Comparison of ENCODE assay signal across 1 cellular context in the genomic region with DNA sequence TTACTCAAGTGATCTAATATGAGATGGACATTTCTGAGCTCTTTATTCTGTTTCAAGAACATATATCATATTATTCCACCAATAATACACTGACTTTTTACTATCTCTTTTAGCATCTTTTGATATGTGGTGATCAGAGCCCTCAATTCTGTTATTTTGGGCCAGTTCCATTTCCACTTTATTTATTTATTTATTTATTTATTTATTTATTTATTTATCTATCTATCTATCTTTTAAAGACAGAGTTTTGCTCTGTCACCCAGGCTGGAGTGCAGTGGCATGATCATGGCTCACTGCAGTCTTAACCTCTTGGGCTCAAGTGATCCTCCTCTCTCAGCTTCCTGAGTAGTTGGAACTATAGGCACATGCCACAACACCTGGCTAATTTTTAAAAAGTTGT.
TF ChIP-seq lines count a peak whose summit lies in the region.

No MANE protein-coding gene starts in this region.

TF ChIP-seq in HEK293, 187 proteins besides CTCF, POLR2A, EP300 and RAD21 (continued from another document):
- TF ChIP-seq, protein P1, sequence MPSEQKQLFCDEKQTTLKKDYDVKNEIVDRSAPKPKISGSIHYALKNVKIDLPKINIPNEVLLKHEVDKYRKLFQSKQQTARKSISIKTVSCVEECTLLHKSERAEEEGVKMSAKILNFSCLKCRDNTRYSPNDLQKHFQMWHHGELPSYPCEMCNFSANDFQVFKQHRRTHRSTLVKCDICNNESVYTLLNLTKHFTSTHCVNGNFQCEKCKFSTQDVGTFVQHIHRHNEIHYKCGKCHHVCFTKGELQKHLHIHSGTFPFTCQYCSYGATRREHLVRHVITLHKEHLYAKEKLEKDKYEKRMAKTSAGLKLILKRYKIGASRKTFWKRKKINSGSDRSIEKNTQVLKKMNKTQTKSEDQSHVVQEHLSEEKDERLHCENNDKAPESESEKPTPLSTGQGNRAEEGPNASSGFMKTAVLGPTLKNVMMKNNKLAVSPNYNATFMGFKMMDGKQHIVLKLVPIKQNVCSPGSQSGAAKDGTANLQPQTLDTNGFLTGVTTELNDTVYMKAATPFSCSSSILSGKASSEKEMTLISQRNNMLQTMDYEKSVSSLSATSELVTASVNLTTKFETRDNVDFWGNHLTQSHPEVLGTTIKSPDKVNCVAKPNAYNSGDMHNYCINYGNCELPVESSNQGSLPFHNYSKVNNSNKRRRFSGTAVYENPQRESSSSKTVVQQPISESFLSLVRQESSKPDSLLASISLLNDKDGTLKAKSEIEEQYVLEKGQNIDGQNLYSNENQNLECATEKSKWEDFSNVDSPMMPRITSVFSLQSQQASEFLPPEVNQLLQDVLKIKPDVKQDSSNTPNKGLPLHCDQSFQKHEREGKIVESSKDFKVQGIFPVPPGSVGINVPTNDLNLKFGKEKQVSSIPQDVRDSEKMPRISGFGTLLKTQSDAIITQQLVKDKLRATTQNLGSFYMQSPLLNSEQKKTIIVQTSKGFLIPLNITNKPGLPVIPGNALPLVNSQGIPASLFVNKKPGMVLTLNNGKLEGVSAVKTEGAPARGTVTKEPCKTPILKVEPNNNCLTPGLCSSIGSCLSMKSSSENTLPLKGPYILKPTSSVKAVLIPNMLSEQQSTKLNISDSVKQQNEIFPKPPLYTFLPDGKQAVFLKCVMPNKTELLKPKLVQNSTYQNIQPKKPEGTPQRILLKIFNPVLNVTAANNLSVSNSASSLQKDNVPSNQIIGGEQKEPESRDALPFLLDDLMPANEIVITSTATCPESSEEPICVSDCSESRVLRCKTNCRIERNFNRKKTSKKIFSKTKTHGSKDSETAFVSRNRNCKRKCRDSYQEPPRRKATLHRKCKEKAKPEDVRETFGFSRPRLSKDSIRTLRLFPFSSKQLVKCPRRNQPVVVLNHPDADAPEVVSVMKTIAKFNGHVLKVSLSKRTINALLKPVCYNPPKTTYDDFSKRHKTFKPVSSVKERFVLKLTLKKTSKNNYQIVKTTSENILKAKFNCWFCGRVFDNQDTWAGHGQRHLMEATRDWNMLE (tag by site-specific recombination; conservative IDR thresholded peaks at IDR 0.05; ENCODE audit: low read depth): peak; percentile 55; the same call in 1 of the 2 replicates
- TF ChIP-seq ZNF623 (tag by site-specific recombination; IDR thresholded peaks at IDR 0.05): peak; percentile 42; the same call in 1 of the 2 replicates
- peak; percentile 52 for TF ChIP-seq ZNF426 (tag by site-specific recombination; IDR thresholded peaks at IDR 0.05)
- no peak for TF ChIP-seq ZSCAN30 (tag by site-specific recombination; IDR thresholded peaks at IDR 0.05)
